In genomic region chr5:118441956-118442355, GRCh38 we compare ENCODE assay signal across 1 cellular context.
TF ChIP-seq lines count a peak whose summit lies in the region.

No MANE protein-coding gene starts in this region.

TF ChIP-seq in liver, 16 proteins besides CTCF, POLR2A, EP300 and RAD21 (continued from another document):
- TF ChIP-seq REST (IDR thresholded peaks at IDR 0.05) = no peak
- no peak for TF ChIP-seq JUND (IDR thresholded peaks at IDR 0.05)
TF ChIP-seq in liver: peak in this region for 1.
